In the genomic region with DNA sequence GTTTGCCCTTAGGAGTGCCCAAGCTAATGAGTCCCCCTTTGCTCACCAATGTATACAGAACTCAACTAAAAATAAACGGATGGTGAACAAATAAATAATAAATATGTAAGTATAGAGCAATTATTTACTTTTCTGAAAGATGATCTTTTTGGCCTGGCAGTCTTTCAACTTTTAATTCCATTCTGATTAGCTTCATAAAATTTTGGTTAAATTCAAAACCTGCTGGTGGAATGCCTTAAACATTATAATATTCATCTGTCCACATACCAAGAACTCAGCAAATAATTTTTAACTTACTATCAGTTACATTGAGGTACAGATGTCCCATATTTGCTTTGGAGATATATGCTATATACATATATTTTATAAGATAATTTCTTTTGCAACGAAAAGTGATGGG, we compare ENCODE assay signal across 29 cellular contexts.
"Had no signal": no experiment of that assay in that cellular context is flagged by ENCODE, and none has a peak within 500 bp of the region (broad histone marks: within the 10 kb centered on the region; RNA-seq: fewer than 3 reads in every experiment).

No MANE protein-coding gene starts in this region.

- H3K9me3 Mint-ChIP-seq: activated B cell treated with CpG ODN at 0.5 μM for 24 hours; activated naive CD4-positive, alpha-beta T cell treated with anti-CD3 and anti-CD28 coated beads, Interleukin-2, amount 50 U/mL, for 24 hours; activated T-cell treated with anti-CD3 and anti-CD28 coated beads, Interleukin-2, amount 50 U/mL, for 24 hours; activated T-helper 1 cell treated with anti-CD3 and anti-CD28 coated beads, Interleukin-12 subunit alpha, Interleukin-12 subunit beta, Interleukin-2, Interleukin-4 antibody, amounts not matched to agents 30 ng/mL and 10 ng/mL and 1 ng/mL, durations not matched to agents 14 hours and 24 hours and 36 hours; central memory CD8-positive, alpha-beta T cell had no signal

- H3K4me3 ChIP-seq: ascending aorta, body of pancreas, SJSA1 had no signal

- H3K27ac Mint-ChIP-seq: activated CD4-positive, alpha-beta T cell treated with anti-CD3 and anti-CD28 coated beads, Interleukin-2, amount 10 ng/mL, durations not matched to agents 24 days and 14 days; activated CD8-positive, alpha-beta memory T cell treated with anti-CD3 and anti-CD28 coated beads, Interleukin-2, amount 10 ng/mL, durations not matched to agents 7 days and 5 days; activated naive CD4-positive, alpha-beta T cell treated with anti-CD3 and anti-CD28 coated beads, Interleukin-2, amount 50 U/mL, for 24 hours; activated T-cell treated with anti-CD3 and anti-CD28 coated beads, Interleukin-2, amount 50 U/mL, for 24 hours; activated T-helper 1 cell treated with anti-CD3 and anti-CD28 coated beads, Interleukin-12 subunit alpha, Interleukin-12 subunit beta, Interleukin-2, Interleukin-4 antibody, amounts not matched to agents 30 ng/mL and 10 ng/mL and 1 ng/mL, durations not matched to agents 14 hours and 24 hours and 36 hours had no signal

- FAIRE-seq: RCC 7860, TTC549 had no signal

- H3K9me3 ChIP-seq: ascending aorta, body of pancreas, SJSA1 had no signal

- H3K36me3 Mint-ChIP-seq: activated CD8-positive, alpha-beta memory T cell treated with anti-CD3 and anti-CD28 coated beads, Interleukin-2, amount 10 ng/mL, durations not matched to agents 7 days and 5 days had no signal

- H3K4me3 Mint-ChIP-seq: activated B cell treated with CpG ODN at 0.5 μM for 24 hours; activated CD4-positive, alpha-beta T cell treated with anti-CD3 and anti-CD28 coated beads, Interleukin-2, amount 10 ng/mL, durations not matched to agents 24 days and 14 days; activated CD8-positive, alpha-beta memory T cell treated with anti-CD3 and anti-CD28 coated beads, Interleukin-2, amount 10 ng/mL, durations not matched to agents 7 days and 5 days; activated naive CD4-positive, alpha-beta T cell treated with anti-CD3 and anti-CD28 coated beads, Interleukin-2, amount 50 U/mL, for 24 hours; activated T-cell treated with anti-CD3 and anti-CD28 coated beads, Interleukin-2, amount 50 U/mL, for 24 hours; activated T-helper 1 cell treated with anti-CD3 and anti-CD28 coated beads, Interleukin-12 subunit alpha, Interleukin-12 subunit beta, Interleukin-2, Interleukin-4 antibody, amounts not matched to agents 30 ng/mL and 10 ng/mL and 1 ng/mL, durations not matched to agents 14 hours and 24 hours and 36 hours; central memory CD8-positive, alpha-beta T cell had no signal

- DNase-seq: activated B cell treated with CpG ODN at 0.5 μM for 24 hours; activated CD4-positive, alpha-beta T cell treated with anti-CD3 and anti-CD28 coated beads for 1 hour; activated CD4-positive, alpha-beta T cell treated with anti-CD3 and anti-CD28 coated beads, Interleukin-2, amount 10 ng/mL, durations not matched to agents 24 days and 14 days; activated CD4-positive, alpha-beta T cell treated with anti-CD3 and anti-CD28 coated beads, Interleukin-2, amount 50 U/mL, for 48 hours; activated CD8-positive, alpha-beta memory T cell treated with anti-CD3 and anti-CD28 coated beads, Interleukin-2, amount 10 ng/mL, durations not matched to agents 7 days and 5 days; activated effector memory CD4-positive, alpha-beta T cell treated with Interleukin-2 at 50 U/mL for 16 hours; activated naive CD4-positive, alpha-beta T cell; activated T-cell treated with anti-CD3 and anti-CD28 coated beads, Interleukin-2, amount 50 U/mL, for 24 hours; amniotic stem cell; body of pancreas; Kasumi-1; KBM-7; NCI-H1048; NCI-H1417; NCI-H1694; NCI-H2029 treated with DMSO at 0.1 percent for 48 hours; NCI-H510A treated with DMSO at 0.1 percent for 48 hours; NCI-H69; NK-92 treated with Interleukin-12 subunit alpha and Interleukin-12 subunit beta, amount 100 ng/mL, for 24 hours; SHP77; T-helper 2 cell; T1000 had no signal

- H3K27ac ChIP-seq: SJSA1 had no signal

- ATAC-seq: activated CD8-positive, alpha-beta memory T cell treated with anti-CD3 and anti-CD28 coated beads, Interleukin-2, amount 10 ng/mL, durations not matched to agents 7 days and 5 days; body of pancreas had no signal

- H3K27me3 ChIP-seq: ascending aorta, body of pancreas, SJSA1 had no signal

- H3K27me3 Mint-ChIP-seq: activated B cell treated with CpG ODN at 0.5 μM for 24 hours; activated CD4-positive, alpha-beta T cell treated with anti-CD3 and anti-CD28 coated beads, Interleukin-2, amount 10 ng/mL, durations not matched to agents 24 days and 14 days; activated CD8-positive, alpha-beta memory T cell treated with anti-CD3 and anti-CD28 coated beads, Interleukin-2, amount 10 ng/mL, durations not matched to agents 7 days and 5 days; activated naive CD4-positive, alpha-beta T cell treated with anti-CD3 and anti-CD28 coated beads, Interleukin-2, amount 50 U/mL, for 24 hours; activated T-cell treated with anti-CD3 and anti-CD28 coated beads, Interleukin-2, amount 50 U/mL, for 24 hours; central memory CD8-positive, alpha-beta T cell had no signal
